Comparison of ENCODE assay signal across 30 cellular contexts in genomic region chr1:147624011-147624410, GRCh38. TPM values are rescaled to one million over a fixed set of nuclear protein-coding genes. Genes with fewer than 3 reads are reported as not detected.
DNase-seq lines count a peak whose midpoint lies in the region; ATAC-seq, FAIRE-seq and TF ChIP-seq lines count a peak whose summit lies in the region.
"Had no signal": no experiment of that assay in that cellular context is flagged by ENCODE, and none has a peak within 500 bp of the region (broad histone marks: within the 10 kb centered on the region; RNA-seq: fewer than 3 reads in every experiment).

No MANE protein-coding gene starts in this region.

- no peaks in the 10 kb centered on the region for H4K20me1 ChIP-seq in HepG2 (ENCODE audit: insufficient read depth, low read length)
- H4K20me1 ChIP-seq: BLaER1 had no signal

- CTCF ChIA-PET in HepG2 (lab: Yijun Ruan, JAX; ENCODE audit: low intra/inter-chr PET ratio, low total read pairs) (no interaction called here), HEK293 (lab: Yijun Ruan, JAX) (interaction anchor here (0.5 kb wide), 1 partner anchor 126 kb away, joined by 3 read pairs; no protein-coding TSS in a partner anchor)

- no peak overlapping the region for H2BK12ac ChIP-seq in trophoblast cell (ENCODE audit: low read length)

- FAIRE-seq in HepG2 (lab: Jason Lieb, UNC) = no peak
- FAIRE-seq: A204.1, A549, D721Med had no signal

- TF ChIP-seq EP300 in HepG2 (IDR thresholded peaks at IDR 0.05; ENCODE audit: low read depth in 2 of 2, low read length in 2 of 2) (no peak), HepG2 (CRISPR knock-in tag; IDR thresholded peaks at IDR 0.05; ENCODE audit: borderline replicate concordance) (no peak)

- H4K8ac ChIP-seq in trophoblast cell (ENCODE audit: low read depth, low read length) = no peak overlapping the region

- H3K23ac ChIP-seq in trophoblast cell (ENCODE audit: low read length) = no peak overlapping the region

- TF ChIP-seq CTCF in HepG2 (CRISPR knock-in tag; IDR thresholded peaks at IDR 0.05) (no peak), right lobe of liver (IDR thresholded peaks at IDR 0.05) (no peak), HEK293 (tag by site-specific recombination; IDR thresholded peaks at IDR 0.05) (no peak)

- H3K4me2 ChIP-seq in HepG2 (ENCODE audit: low read depth, low read length) (no peak overlapping the region), trophoblast cell (ENCODE audit: low read length) (no peak overlapping the region)
- H3K4me2 ChIP-seq: A549, BLaER1 had no signal

- TF ChIP-seq RAD21 in HepG2 (CRISPR knock-in tag; IDR thresholded peaks at IDR 0.05) = no peak

- no peak overlapping the region for H2AK5ac ChIP-seq in trophoblast cell (ENCODE audit: low read length)

- POLR2A ChIA-PET in HepG2 (lab: Yijun Ruan, JAX) (no interaction called here), HEK293 (lab: Yijun Ruan, JAX) (no interaction called here)

- H4K12ac ChIP-seq in trophoblast cell (ENCODE audit: low read depth, low read length) = peak overlapping the region; percentile 18

- ATAC-seq in HepG2 (no peak), right lobe of liver (no peak)
- ATAC-seq: A549; CD8-positive, alpha-beta T cell had no signal

- H2BK120ac ChIP-seq in trophoblast cell (ENCODE audit: insufficient read depth, low read length, poor library complexity) = no peak overlapping the region

- WGBS in HepG2 (ENCODE audit: low lambda C conversion rate) = 95% methylated on average over 8 of the region's 8 CpGs
- no CpG with 5 or more reads among the region's 8 CpGs for WGBS in right lobe of liver (ENCODE audit: insufficient coverage, low coverage, low lambda C conversion rate, missing lambda C conversion rate)
- WGBS in trophoblast cell (ENCODE audit: extremely low coverage, insufficient coverage, insufficient read length) = no CpG with 5 or more reads among the region's 8 CpGs

- H3K9ac ChIP-seq in HepG2 (ENCODE audit: insufficient read depth, low read depth, low read length) = no peak overlapping the region
- no peak overlapping the region for H3K9ac ChIP-seq in trophoblast cell (ENCODE audit: low read length)
- H3K9ac ChIP-seq: BLaER1; BLaER1 treated with 17β-estradiol and CSF1 and Interleukin-3, amounts not matched to agents 10 nM and 100 nM had no signal

- H3K27ac ChIP-seq in HepG2 (ENCODE audit: extremely low read length, insufficient read depth, low read length) = no peak overlapping the region
- H3K27ac ChIP-seq in right lobe of liver = no peak overlapping the region
- no peak overlapping the region for H3K27ac ChIP-seq in HEK293 (ENCODE audit: extremely low read depth, low read depth, low read length)
- no peak overlapping the region for H3K27ac ChIP-seq in trophoblast cell (ENCODE audit: low read depth, low read length)
- H3K27ac ChIP-seq: 22Rv1; A549; BLaER1; BLaER1 treated with 17β-estradiol and CSF1 and Interleukin-3, amounts not matched to agents 10 nM and 100 nM; C4-2B had no signal

- no peak overlapping the region for H3K14ac ChIP-seq in trophoblast cell (ENCODE audit: low read length)

- no peak overlapping the region for H4K91ac ChIP-seq in trophoblast cell (ENCODE audit: low read depth, low read length)

- H3K79me1 ChIP-seq in trophoblast cell (ENCODE audit: low read length) = no peaks in the 10 kb centered on the region

- no peak for DNase-seq in HepG2 (ENCODE audit: low spot score)
- no peak for DNase-seq in right lobe of liver
- DNase-seq in trophoblast cell = no peak
- no peak for DNase-seq in NCI-H774 (lab: John Stamatoyannopoulos, UW)
- no peak for DNase-seq in 8988T
- DNase-seq: ACHN; AML-193; BE2C; Caco-2; Calu3; CD4-positive, alpha-beta memory T cell; CD4-positive, alpha-beta T cell; CD4-positive, CD25-positive, alpha-beta regulatory T cell; CD8-positive, alpha-beta memory T cell; CD8-positive, alpha-beta T cell; COR-L47; DMS 273 treated with DMSO at 0.1 percent for 48 hours; DMS153; DMS79; DMS79 treated with DMSO at 0.1 percent for 48 hours; DND-41; EL had no signal

- H3K18ac ChIP-seq in trophoblast cell (ENCODE audit: low read length) = no peak overlapping the region

- H3K79me2 ChIP-seq in HepG2 (ENCODE audit: insufficient read depth, low read length) (no peaks in the 10 kb centered on the region), trophoblast cell (ENCODE audit: control insufficient read depth, insufficient read depth, low read length, poor library complexity) (no peaks in the 10 kb centered on the region)

- intact Hi-C loops in HepG2 (cut with micrococcal nuclease; ENCODE audit: unreplicated experiment) = no loop called here
- intact Hi-C loops in right lobe of liver (cut with DNase I) = no loop called here

- no peak overlapping the region for H2BK5ac ChIP-seq in trophoblast cell (ENCODE audit: low read depth, low read length, poor library complexity)

- H2AFZ ChIP-seq in HepG2 (ENCODE audit: low read length) (no peak overlapping the region), trophoblast cell (ENCODE audit: insufficient read depth, low read length, poor library complexity) (no peak overlapping the region)

- no TSS peak for BruUV-seq in HepG2 (replicated peaks; lab: Mats Ljungman, UMichigan)

- H3K36me3 ChIP-seq in HepG2 (replicated peaks in 1 of 2; ENCODE audit: control insufficient read depth in 1 of 2, insufficient read depth in 2 of 2, low read length in 2 of 2) = peaks cover 11 to 25% of the 10 kb centered on the region in 2 experiments; a peak in 4 of 5 replicates
- H3K36me3 ChIP-seq in right lobe of liver = peaks cover 0 to 9% (median 3%) of the 10 kb centered on the region in 4 donors
- peaks cover 0 to 77% of the 10 kb centered on the region in 2 experiments; a peak in 1 of 3 replicates for H3K36me3 ChIP-seq in HEK293 (ENCODE audit: control insufficient read depth in 2 of 2, insufficient read depth in 1 of 2, low read length in 2 of 2)
- H3K36me3 ChIP-seq in trophoblast cell (ENCODE audit: control insufficient read depth in 1 of 2, insufficient read depth in 2 of 2, low read length in 2 of 2) = peaks cover 30 to 37% of the 10 kb centered on the region in 2 experiments

- TF ChIP-seq POLR2A in HepG2 (IDR thresholded peaks at IDR 0.05; ENCODE audit: insufficient read depth in 1 of 2, low read depth in 2 of 2, low read length in 2 of 2) (no peak), right lobe of liver (IDR thresholded peaks at IDR 0.05) (no peak)

- H3K4me1 ChIP-seq in HepG2 (ENCODE audit: insufficient read depth, low read length) (peaks cover 45% of the 10 kb centered on the region), right lobe of liver (peaks cover 0 to 27% (median 10%) of the 10 kb centered on the region in 4 donors), HEK293 (ENCODE audit: control insufficient read depth, insufficient read depth, low read length) (no peaks in the 10 kb centered on the region), trophoblast cell (ENCODE audit: control insufficient read depth in 1 of 2, insufficient read depth in 2 of 2, low read length in 2 of 2) (no peaks in the 10 kb centered on the region)
- H3K4me1 ChIP-seq: A549, BE2C had no signal

- H3K27me3 ChIP-seq in HepG2 (ENCODE audit: control insufficient read depth in 1 of 2, insufficient read depth in 2 of 2, low read length in 2 of 2) (no peaks in the 10 kb centered on the region), right lobe of liver (no peaks in the 10 kb centered on the region), trophoblast cell (ENCODE audit: insufficient read depth, low read length) (no peaks in the 10 kb centered on the region)
- H3K27me3 ChIP-seq: BE2C; BLaER1; BLaER1 treated with 17β-estradiol and CSF1 and Interleukin-3, amounts not matched to agents 10 nM and 100 nM had no signal

- H3K4ac ChIP-seq in trophoblast cell (ENCODE audit: low read depth, low read length) = no peak overlapping the region

- H3K9me3 ChIP-seq in HepG2 (ENCODE audit: low read length) (no peaks in the 10 kb centered on the region), right lobe of liver (no peaks in the 10 kb centered on the region), HEK293 (ENCODE audit: control insufficient read depth, insufficient read depth, low read depth, low read length) (no peaks in the 10 kb centered on the region), trophoblast cell (ENCODE audit: insufficient read depth, low read depth, low read length) (no peaks in the 10 kb centered on the region)
- H3K9me3 ChIP-seq: A549; BE2C; BLaER1; BLaER1 treated with 17β-estradiol and CSF1 and Interleukin-3, amounts not matched to agents 10 nM and 100 nM; Caco-2 had no signal

- H3K4me3 ChIP-seq in HepG2 (replicated peaks in 1 of 3; ENCODE audit: insufficient read depth in 1 of 3, low read depth in 2 of 3, low read length in 3 of 3) (no peak overlapping the region), right lobe of liver (no peak overlapping the region), HEK293 (ENCODE audit: low read depth, low read length) (no peak overlapping the region), trophoblast cell (ENCODE audit: low read depth, low read length) (no peak overlapping the region)
- H3K4me3 ChIP-seq: A549; BLaER1; BLaER1 treated with 17β-estradiol and CSF1 and Interleukin-3, amounts not matched to agents 10 nM and 100 nM had no signal

- in situ Hi-C loops in HepG2 (cut with HindIII; ENCODE audit: extremely low pct_ligation_motif_present, low pct_unique_long_range_greater_than_20kb) = no loop called here

RNA-seq across cellular contexts. Expression of gene ACP6, which starts 46.3 kb away (rescaled TPM):
- total RNA-seq in HepG2 (2016; rRNA removed; fragmentation: Illumina TruSeq; extraction: Trizol) (17.7 and 18.1 TPM in 2 replicates), right lobe of liver (10 to 100 TPM in 4 of 6 experiments, 1 to 10 TPM in 2; 6.8 to 17.7 (median 11.9) TPM)
- total RNA-seq in HepG2 (2016; cell fraction: cytosol; rRNA removed; fragmentation: Illumina TruSeq; extraction: Trizol; ENCODE audit: low read depth) = 9.9 and 12.2 TPM in 2 replicates
- total RNA-seq in HepG2 (2016; cell fraction: insoluble cytoplasmic fraction; rRNA removed; fragmentation: Illumina TruSeq; extraction: Trizol) = 21.9 and 22.7 TPM in 2 replicates
- total RNA-seq in HepG2 (2016; cell fraction: membrane; rRNA removed; fragmentation: Illumina TruSeq; extraction: Trizol) = 14.1 and 17.2 TPM in 2 replicates
- total RNA-seq in HepG2 (2016; cell fraction: nucleus; rRNA removed; fragmentation: Illumina TruSeq; extraction: Trizol) = 18.7 and 19.6 TPM in 2 replicates
- 33.7 and 34.1 TPM in 2 replicates for polyA plus RNA-seq in HepG2 (2011; rRNA removed)
- polyA plus RNA-seq in HepG2 (2011; cell fraction: cytosol; rRNA removed) = 11.9 and 17.2 TPM in 2 replicates
- polyA plus RNA-seq in HepG2 (2011; cell fraction: nucleus; rRNA removed) = 75.7 and 80.3 TPM in 2 replicates
- 23.3 and 33.1 TPM in 2 replicates for polyA plus RNA-seq in HepG2 (2012)
- polyA plus RNA-seq in HepG2 (2016; cell fraction: cytosol; fragmentation: Illumina TruSeq; extraction: Trizol; ENCODE audit: low read depth) = 8.6 and 11.3 TPM in 2 replicates
- 24.4 and 27.9 TPM in 2 replicates for polyA plus RNA-seq in HepG2 (2016; cell fraction: insoluble cytoplasmic fraction; fragmentation: Illumina TruSeq; extraction: Trizol; ENCODE audit: low read depth)
- 14.1 and 17.3 TPM in 2 replicates for polyA plus RNA-seq in HepG2 (2016; cell fraction: membrane; fragmentation: Illumina TruSeq; extraction: Trizol; ENCODE audit: low read depth)
- 43.4 and 47.0 TPM in 2 replicates for polyA plus RNA-seq in HepG2 (2016; cell fraction: nucleus; fragmentation: Illumina TruSeq; extraction: Trizol; ENCODE audit: insufficient read depth, low read depth)
- polyA minus RNA-seq in HepG2 (2011; rRNA and poly(A)+ RNA removed; ENCODE audit: low replicate concordance) = 16.0 and 26.3 TPM in 2 replicates
- 7.3 and 10.7 TPM in 2 replicates for polyA minus RNA-seq in HepG2 (2011; cell fraction: cytosol; rRNA and poly(A)+ RNA removed)
- 43.9 and 53.2 TPM in 2 replicates for polyA minus RNA-seq in HepG2 (2011; cell fraction: nucleus; rRNA and poly(A)+ RNA removed)
- polyA plus RNA-seq in trophoblast cell (2013) = 3.2 and 3.6 TPM in 2 replicates
